8 cellular contexts compared by ENCODE assay signal in genomic region chr2:64768426-64769033, GRCh38.
DNase-seq lines count a peak whose midpoint lies in the region; ATAC-seq and TF ChIP-seq lines count a peak whose summit lies in the region.

No MANE protein-coding gene starts in this region.

- no peaks in the 10 kb centered on the region for H4K20me1 ChIP-seq in OCI-LY1 (ENCODE audit: insufficient read depth, low read length)

- peak overlapping the region; percentile 75 for H3K4me3 ChIP-seq in OCI-LY1 (ENCODE audit: low read depth, low read length, poor library complexity, severe bottlenecking)

- no peaks in the 10 kb centered on the region for H3F3A ChIP-seq in OCI-LY1 (ENCODE audit: insufficient read depth, low read length)

- no peaks in the 10 kb centered on the region for H3K9me3 ChIP-seq in OCI-LY1 (ENCODE audit: low read length)

- no peaks in the 10 kb centered on the region for H3K9me2 ChIP-seq in OCI-LY1 (ENCODE audit: low read depth, low read length)

- peaks cover 5% of the 10 kb centered on the region for H3K4me1 Mint-ChIP-seq in endothelial cell (ENCODE audit: unreplicated experiment)

- H3K9me3 Mint-ChIP-seq in endothelial cell (ENCODE audit: unreplicated experiment): no peaks in the 10 kb centered on the region

- DNase-seq in endothelial cell (ENCODE audit: low spot score) (no peak), omental fat pad (ENCODE audit: low spot score) (no peak), NCI-H187 (lab: John Stamatoyannopoulos, UW) (no peak)
- no peak for DNase-seq in stimulated activated CD4-positive, alpha-beta T cell treated with anti-CD3 and anti-CD28 coated beads, Interleukin-15, amount 100 ng/mL, for 24 hours
- DNase-seq in activated effector memory CD4-positive, alpha-beta T cell treated with anti-CD3 and anti-CD28 coated beads, Interleukin-2, amount 50 U/mL, for 16 hours: no peak

- no peaks in the 10 kb centered on the region for H3K36me3 Mint-ChIP-seq in endothelial cell (ENCODE audit: low read depth, unreplicated experiment)

- H3K4me2 ChIP-seq in OCI-LY1 (ENCODE audit: low read length): peak overlapping the region; percentile 96

- H3K4me3 Mint-ChIP-seq in endothelial cell (ENCODE audit: unreplicated experiment): peak overlapping the region; percentile 73

- H3K27me3 Mint-ChIP-seq in endothelial cell (ENCODE audit: unreplicated experiment): no peaks in the 10 kb centered on the region

- no peaks in the 10 kb centered on the region for H3K79me2 ChIP-seq in OCI-LY1 (ENCODE audit: insufficient read depth, low read length)

- no peak overlapping the region for H3K27ac ChIP-seq in OCI-LY1 (ENCODE audit: low read depth, low read length, poor library complexity, severe bottlenecking)

- H3K27ac Mint-ChIP-seq in endothelial cell (ENCODE audit: unreplicated experiment): no peak overlapping the region

- ATAC-seq in GM18502 (IDR thresholded peaks at IDR 0.05; ENCODE audit: poor library complexity, unreplicated experiment) (peak; percentile 8), omental fat pad (ENCODE audit: low FRiP score) (peak; percentile 6), HG02610 (IDR thresholded peaks at IDR 0.05; ENCODE audit: unreplicated experiment) (no peak)

- H3K36me3 ChIP-seq in OCI-LY1 (ENCODE audit: insufficient read depth, low read length): no peaks in the 10 kb centered on the region

- peak overlapping the region; percentile 78 for H3K9ac ChIP-seq in OCI-LY1 (ENCODE audit: low read length)

- H3K4me1 ChIP-seq in OCI-LY1 (ENCODE audit: insufficient read depth, low read length, severe bottlenecking): peaks cover 36% of the 10 kb centered on the region

- TF ChIP-seq CTCF in OCI-LY1 (IDR thresholded peaks at IDR 0.05; ENCODE audit: low read length) (no peak), endothelial cell (IDR thresholded peaks at IDR 0.05; ENCODE audit: unreplicated experiment) (no peak), omental fat pad (IDR thresholded peaks at IDR 0.05) (no peak)

- H2AFZ ChIP-seq in OCI-LY1 (ENCODE audit: low read length): no peak overlapping the region

- H3K27me3 ChIP-seq in OCI-LY1 (ENCODE audit: insufficient read depth, low read length): no peaks in the 10 kb centered on the region
